ENCODE assay signal across 8 cellular contexts in the genomic region with DNA sequence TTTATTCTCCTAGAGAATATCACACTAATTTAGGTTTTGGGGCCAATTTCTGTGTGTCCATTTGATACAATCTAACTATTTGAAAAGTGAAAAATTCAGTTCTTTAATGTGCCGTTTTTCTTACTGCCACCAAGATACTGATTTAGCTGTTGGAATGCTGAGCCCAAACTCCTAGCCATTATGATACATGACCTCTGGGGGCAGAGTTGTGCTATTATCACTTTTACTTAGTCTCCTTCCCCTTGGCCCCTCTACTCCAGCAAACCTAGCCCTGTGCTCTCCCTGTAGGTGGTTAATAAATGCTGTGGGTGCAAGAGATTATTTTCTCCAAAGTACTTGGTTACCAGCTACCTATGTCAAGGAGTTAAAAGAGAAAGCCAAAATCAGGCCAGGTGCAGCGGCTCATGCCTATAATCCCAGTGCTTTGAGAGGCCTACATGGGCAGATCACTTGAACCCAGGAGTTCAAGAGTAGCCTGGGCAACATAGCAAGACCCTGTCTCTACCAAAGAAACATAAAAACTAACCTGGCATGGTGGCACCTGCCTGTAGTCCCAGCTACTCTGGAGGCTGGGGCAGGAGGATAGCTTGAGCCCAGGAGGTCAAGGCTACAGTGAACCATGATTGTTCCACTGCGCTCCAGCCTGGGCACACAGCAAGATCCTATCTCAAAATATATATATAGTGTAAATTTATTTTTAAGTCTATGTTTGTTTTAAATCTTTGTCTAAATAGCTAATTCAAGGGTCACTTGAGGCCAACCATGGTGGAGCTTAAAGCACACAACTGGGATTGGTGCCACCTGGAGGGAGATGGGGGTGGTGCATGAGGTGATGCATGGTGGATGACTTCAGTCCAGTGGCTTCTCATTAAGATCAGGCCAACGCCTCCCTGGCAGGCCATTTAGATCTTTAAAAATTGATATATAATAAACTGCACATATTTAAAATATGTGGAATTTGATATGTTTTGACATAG.
DNase-seq lines count a peak whose midpoint lies in the region; ATAC-seq and TF ChIP-seq lines count a peak whose summit lies in the region.

No MANE protein-coding gene starts in this region.

- POLR2A ChIA-PET in AG04450 (lab: Yijun Ruan, JAX): no interaction called here

- TF ChIP-seq CTCF in AG04450 (IDR thresholded peaks at IDR 0.05; ENCODE audit: low read depth, low read length) (peak; percentile 49), GM12874 (IDR thresholded peaks at IDR 0.05; ENCODE audit: insufficient read depth, low read depth, low read length) (peak; percentile 60), ascending aorta (IDR thresholded peaks at IDR 0.05) (peak in 2 of 3 experiments; percentile 38 to 39), left lung (IDR thresholded peaks at IDR 0.05) (peak; percentile 19 to 39), upper lobe of right lung (IDR thresholded peaks at IDR 0.05) (peak; percentile 49)

- H3K9me3 ChIP-seq in AG04450 (ENCODE audit: control insufficient read depth, insufficient read depth, low read length) (no peaks in the 10 kb centered on the region), NT2/D1 (ENCODE audit: insufficient read depth, low read length) (no peaks in the 10 kb centered on the region), ascending aorta (no peaks in the 10 kb centered on the region), left lung (no peaks in the 10 kb centered on the region), upper lobe of right lung (no peaks in the 10 kb centered on the region)

- no peaks in the 10 kb centered on the region for H3K36me3 ChIP-seq in NT2/D1 (ENCODE audit: insufficient read depth, insufficient read length, low read length)
- H3K36me3 ChIP-seq in ascending aorta: no peaks in the 10 kb centered on the region
- H3K36me3 ChIP-seq in left lung: no peaks in the 10 kb centered on the region
- H3K36me3 ChIP-seq in upper lobe of right lung: no peaks in the 10 kb centered on the region

- DNase-seq in AG04450 (ENCODE audit: low read depth, low spot score) (no peak), NT2/D1 (ENCODE audit: low read depth, low spot score) (peak; percentile 25), ascending aorta (ENCODE audit: low spot score in 2 of 2) (no peak), left lung (no peak), upper lobe of right lung (peak; percentile 70), NCI-H2227 treated with DMSO at 0.1 percent for 48 hours (lab: John Stamatoyannopoulos, UW) (no peak), posterior cingulate gyrus (no peak)

- no peak overlapping the region for H3K9ac ChIP-seq in NT2/D1 (ENCODE audit: insufficient read length, low read depth)

- H3K4me1 ChIP-seq in NT2/D1 (ENCODE audit: insufficient read depth, insufficient read length) (no peaks in the 10 kb centered on the region), ascending aorta (no peaks in the 10 kb centered on the region), left lung (no peaks in the 10 kb centered on the region), upper lobe of right lung (no peaks in the 10 kb centered on the region)

- ATAC-seq in left lung: peak; percentile 84
- peak; percentile 85 for ATAC-seq in upper lobe of right lung

- H3K4me3 ChIP-seq in AG04450 (ENCODE audit: low read depth, low read length): no peak overlapping the region
- no peak overlapping the region for H3K4me3 ChIP-seq in NT2/D1 (ENCODE audit: insufficient read length, low read depth)
- H3K4me3 ChIP-seq in ascending aorta: no peak overlapping the region
- H3K4me3 ChIP-seq in left lung: no peak overlapping the region
- H3K4me3 ChIP-seq in upper lobe of right lung: no peak overlapping the region

- CTCF ChIA-PET in AG04450 (lab: Charles Lee): interaction anchor here (0.8 to 1.6 kb wide), 8 partner anchors 9 to 836 kb away, joined by 3 to 8 read pairs (median 4); no protein-coding TSS in a partner anchor

- intact Hi-C loops in ascending aorta (cut with DNase I): loop anchor here (1.0 kb wide), 1 partner anchor 164 kb away; no protein-coding TSS in a partner anchor
- intact Hi-C loops in left lung (cut with DNase I): no loop called here
- intact Hi-C loops in upper lobe of right lung (cut with DNase I): no loop called here
- intact Hi-C loops in posterior cingulate gyrus (cut with DNase I): no loop called here

- H3K27me3 ChIP-seq in AG04450 (ENCODE audit: control insufficient read depth, insufficient read depth, low read length) (no peaks in the 10 kb centered on the region), NT2/D1 (ENCODE audit: insufficient read depth, insufficient read length) (no peaks in the 10 kb centered on the region), ascending aorta (no peaks in the 10 kb centered on the region), left lung (no peaks in the 10 kb centered on the region), upper lobe of right lung (no peaks in the 10 kb centered on the region)

- H3K27ac ChIP-seq in AG04450 (ENCODE audit: low read depth, low read length) (no peak overlapping the region), ascending aorta (no peak overlapping the region), left lung (no peak overlapping the region), upper lobe of right lung (no peak overlapping the region)

Comparison
In these comparisons a context has a peak if more than half of its experiments do, and no peak if none do; other contexts are left out.
1. DNase-seq: peak in NT2/D1 (single experiment) and upper lobe of right lung (single experiment); none in AG04450 (single experiment), ascending aorta (0 of 2), left lung (0 of 2), NCI-H2227 treated with DMSO at 0.1 percent for 48 hours (single experiment) and posterior cingulate gyrus (0 of 10).
2. Peak in every context shown above with its lines, with median percentiles within 50 percentile points of each other: CTCF ChIP-seq.